ENCODE assay signal across 1 cellular context in genomic region chr12:2890001-2890387, GRCh38.
TF ChIP-seq lines count a peak whose summit lies in the region.

No MANE protein-coding gene starts in this region.

TF ChIP-seq in GM12878, 131 proteins besides CTCF, POLR2A, EP300 and RAD21:
- TF ChIP-seq MTA3 (IDR thresholded peaks at IDR 0.05; ENCODE audit: borderline replicate concordance, low read length) (0 out of 2 replicates have a peak, but pooled peaks have one; percentile 70), SPI1 (IDR thresholded peaks at IDR 0.05; ENCODE audit: borderline replicate concordance, insufficient read depth, low read depth, low read length) (no peak), RCOR1 (conservative IDR thresholded peaks at IDR 0.05; ENCODE audit: low read depth, low read length) (no peak)
